ENCODE assay signal across 10 cellular contexts in genomic region chr9:37984672-37985611, GRCh38.
A peak's percentile ranks its signal among the peaks of the same experiment; 100 is the strongest.
DNase-seq lines count a peak whose midpoint lies in the region; ATAC-seq and TF ChIP-seq lines count a peak whose summit lies in the region.
"Had no signal": no experiment of that assay in that cellular context is flagged by ENCODE, and none has a peak within 500 bp of the region (broad histone marks: within the 10 kb centered on the region; RNA-seq: fewer than 3 reads in every experiment).

No MANE protein-coding gene starts in this region.

- peak; percentile 20; the same call in 1 of the 2 replicates for TF ChIP-seq RAD21 in HCT116 (IDR thresholded peaks at IDR 0.05; ENCODE audit: low read depth)

- no peaks in the 10 kb centered on the region for H4K20me1 ChIP-seq in HCT116 (ENCODE audit: insufficient read depth)
- peaks cover 4% of the 10 kb centered on the region for H4K20me1 ChIP-seq in hepatocyte (ENCODE audit: insufficient read depth, poor library complexity, severe bottlenecking)

- no peaks in the 10 kb centered on the region for H3K36me3 Mint-ChIP-seq in nephron (ENCODE audit: low read depth)

- H3K9me3 ChIP-seq in HCT116 (ENCODE audit: control insufficient read depth in 1 of 2, insufficient read depth in 1 of 2, low read depth in 1 of 2, low read length in 2 of 2) = no peaks in the 10 kb centered on the region
- no peaks in the 10 kb centered on the region for H3K9me3 ChIP-seq in hepatocyte (ENCODE audit: low read depth)
- H3K9me3 ChIP-seq: thoracic aorta had no signal

- H3K27ac ChIP-seq in HCT116 (ENCODE audit: low read depth, low read length) (peak overlapping the region; percentile 50), hepatocyte (no peak overlapping the region)
- H3K27ac ChIP-seq: thoracic aorta had no signal

- no TSS peak for BruUV-seq in HCT116 (replicated peaks; lab: Mats Ljungman, UMichigan)

- TF ChIP-seq CTCF in HCT116 (IDR thresholded peaks at IDR 0.05 in 2 of 3, conservative IDR thresholded peaks at IDR 0.05 in 1 of 3; ENCODE audit: borderline replicate concordance in 1 of 3, insufficient read depth in 1 of 3, low read depth in 2 of 3, low read length in 2 of 3) = no peak
- no peak for TF ChIP-seq CTCF in nephron (IDR thresholded peaks at IDR 0.05; ENCODE audit: unreplicated experiment in 3 of 3)
- no peak for TF ChIP-seq CTCF in lower leg skin (IDR thresholded peaks at IDR 0.05)
- no peak for TF ChIP-seq CTCF in hepatocyte (IDR thresholded peaks at IDR 0.05; ENCODE audit: poor library complexity)

- peak; percentile 95 for ATAC-seq in HCT116
- no peak for ATAC-seq in GM19035 (IDR thresholded peaks at IDR 0.05; ENCODE audit: unreplicated experiment)
- no peak for ATAC-seq in HG02588 (IDR thresholded peaks at IDR 0.05; ENCODE audit: unreplicated experiment)

- intact Hi-C loops in HCT116 (cut with micrococcal nuclease) (no loop called here), lower leg skin (cut with DNase I; ENCODE audit: low total_unique reads) (no loop called here)

- H3K4me3 ChIP-seq in HCT116 (replicated peaks in 1 of 2; ENCODE audit: low read depth in 1 of 2, low read length in 2 of 2) (no peak overlapping the region), lower leg skin (ENCODE audit: low read depth, poor library complexity, severe bottlenecking) (no peak overlapping the region), hepatocyte (no peak overlapping the region)
- H3K4me3 ChIP-seq: thoracic aorta had no signal

- peak overlapping the region; percentile 54 for H3K4me2 ChIP-seq in HCT116 (ENCODE audit: low read length)
- H3K4me2 ChIP-seq in hepatocyte = no peak overlapping the region

- H3K9ac ChIP-seq in HCT116 (ENCODE audit: low read length) = peak overlapping the region; percentile 1; the same call in 1 of the 2 replicates

- H3K4me1 Mint-ChIP-seq in nephron = peaks cover 52% of the 10 kb centered on the region

- no peaks in the 10 kb centered on the region for H3K9me2 ChIP-seq in HCT116 (ENCODE audit: insufficient read depth)
- H3K9me2 ChIP-seq in hepatocyte (replicated peaks; ENCODE audit: insufficient read depth) = no peaks in the 10 kb centered on the region

- peaks cover 57% of the 10 kb centered on the region for H3K79me2 ChIP-seq in HCT116 (ENCODE audit: insufficient read depth, low read length)
- H3K79me2 ChIP-seq in hepatocyte = peaks cover 51% of the 10 kb centered on the region

- peaks cover 7% of the 10 kb centered on the region for H3K27me3 Mint-ChIP-seq in nephron (ENCODE audit: low read depth)

- no peak for TF ChIP-seq POLR2A in HCT116 (IDR thresholded peaks at IDR 0.05; ENCODE audit: borderline replicate concordance, extremely low read depth, insufficient read depth, insufficient read length)
- no peak for TF ChIP-seq POLR2A in lower leg skin (IDR thresholded peaks at IDR 0.05)

- peak overlapping the region; percentile 27 to 72 (median 45) for H3K27ac Mint-ChIP-seq in nephron

- peaks cover 31 to 32% of the 10 kb centered on the region in 2 experiments for H3K4me1 ChIP-seq in HCT116 (ENCODE audit: control insufficient read depth in 1 of 2, insufficient read depth in 2 of 2, low read length in 2 of 2)
- peaks cover 8% of the 10 kb centered on the region for H3K4me1 ChIP-seq in hepatocyte (ENCODE audit: insufficient read depth)

- DNase-seq in HCT116 (ENCODE audit: low read depth, low spot score) (no peak), NCI-H446 treated with DMSO at 0.1 percent for 48 hours (lab: John Stamatoyannopoulos, UW) (peak; percentile 80), dermis blood vessel endothelial cell (peak; percentile 55), lower leg skin (ENCODE audit: low spot score in 2 of 2) (no peak), hepatocyte (ENCODE audit: low spot score) (no peak)

- WGBS in lower leg skin, 2 donors = 41 to 43% methylated on average over 25 to 26 of the region's 26 CpGs
- 76% methylated on average over 26 of the region's 26 CpGs for WGBS in hepatocyte (ENCODE audit: low lambda C conversion rate, missing lambda C conversion rate)

- H3K27me3 ChIP-seq in HCT116 (ENCODE audit: insufficient read depth, low read length) = no peaks in the 10 kb centered on the region
- no peaks in the 10 kb centered on the region for H3K27me3 ChIP-seq in hepatocyte

- POLR2A ChIA-PET in HCT116 (lab: Charles Lee) = no interaction called here

- H3K4me3 Mint-ChIP-seq in nephron = no peak overlapping the region
- H3K4me3 Mint-ChIP-seq: neural crest cell had no signal

- H3K9me3 Mint-ChIP-seq in nephron = no peaks in the 10 kb centered on the region
- H3K9me3 Mint-ChIP-seq: neural crest cell had no signal

- H2AFZ ChIP-seq in HCT116 (ENCODE audit: low read depth, low read length, poor library complexity, severe bottlenecking) (no peak overlapping the region), hepatocyte (no peak overlapping the region)

- RAD21 ChIA-PET in HCT116 (lab: Charles Lee; ENCODE audit: low non-redundant PET in 1 of 2, low total read pairs in 2 of 2, uncharacterized antibody in 2 of 2, unreplicated experiment in 2 of 2) = interaction anchor here in 1 of 2 experiments (0.9 kb wide), 1 partner anchor 72 kb away, joined by 3 read pairs; no protein-coding TSS in a partner anchor

- H3K36me3 ChIP-seq in HCT116 (ENCODE audit: control insufficient read depth in 1 of 2, insufficient read depth in 2 of 2, low read length in 2 of 2) (no peaks in the 10 kb centered on the region), hepatocyte (replicated peaks; ENCODE audit: insufficient read depth, low read depth) (no peaks in the 10 kb centered on the region)
- H3K36me3 ChIP-seq: thoracic aorta had no signal

- CTCF ChIA-PET in HCT116 (lab: Charles Lee) = no interaction called here

TF ChIP-seq in HCT116, 20 proteins besides CTCF, POLR2A, EP300 and RAD21:
- no peak for TF ChIP-seq ZNF274 (IDR thresholded peaks at IDR 0.05; ENCODE audit: low read depth, low read length)
- peak; percentile 56; the same call in 1 of the 2 replicates for TF ChIP-seq SP1 (IDR thresholded peaks at IDR 0.05; ENCODE audit: low read depth)
- no peak for TF ChIP-seq JUND (IDR thresholded peaks at IDR 0.05)
- TF ChIP-seq POLR2AphosphoS5 (IDR thresholded peaks at IDR 0.05; ENCODE audit: low read depth, low read length) = 0 out of 2 replicates have a peak, but pooled peaks have one; percentile 14
- TF ChIP-seq SIN3A (IDR thresholded peaks at IDR 0.05; ENCODE audit: low read depth) = 0 out of 2 replicates have a peak, but pooled peaks have one; percentile 40
- no peak for TF ChIP-seq CBX3 (IDR thresholded peaks at IDR 0.05; ENCODE audit: low read depth)
- no peak for TF ChIP-seq EZH2 (IDR thresholded peaks at IDR 0.05)
- no peak for TF ChIP-seq ATF3 (IDR thresholded peaks at IDR 0.05)
TF ChIP-seq in HCT116: peak in this region for 3.

Comparison
In these comparisons a context has a peak if more than half of its experiments do, and no peak if none do; other contexts are left out.
1. DNase-seq: peak in NCI-H446 treated with DMSO at 0.1 percent for 48 hours (single experiment) and dermis blood vessel endothelial cell (single experiment); none in HCT116 (single experiment), lower leg skin (0 of 2) and hepatocyte (single experiment).